In the genomic region with DNA sequence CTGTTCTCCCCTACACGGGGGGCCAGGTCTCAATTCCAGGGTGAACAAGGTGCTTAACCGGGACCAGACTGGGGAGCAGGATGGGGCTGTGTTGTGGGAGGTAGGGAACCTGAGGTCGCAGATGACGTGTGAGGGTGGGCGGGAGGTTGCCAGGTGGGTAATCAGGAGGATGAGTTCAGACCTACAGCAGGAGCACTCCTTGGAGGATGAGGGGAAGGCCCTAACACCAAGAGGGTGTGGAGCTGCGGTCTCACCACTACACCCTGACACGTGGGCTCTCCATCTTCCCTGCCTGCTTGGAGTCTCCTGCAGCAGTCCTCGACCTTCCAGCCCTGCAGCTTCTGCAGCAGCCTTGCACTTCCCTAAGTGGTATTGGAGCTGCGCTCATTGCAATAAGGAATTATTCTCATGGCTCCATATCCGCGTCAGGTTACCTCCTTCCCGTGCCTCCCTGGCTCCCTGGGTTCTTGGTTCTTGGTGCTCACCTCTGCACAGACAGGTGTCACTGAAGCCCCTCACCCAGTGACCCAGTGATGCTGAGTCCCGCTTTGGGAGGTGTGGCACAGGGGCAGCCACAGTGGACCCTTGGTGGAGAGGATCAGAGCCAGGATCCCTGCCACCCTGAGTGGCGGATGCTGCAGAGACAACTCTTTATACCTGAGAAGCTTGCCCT, we compare ENCODE assay signal across 24 cellular contexts. TPM values are rescaled to one million over a fixed set of nuclear protein-coding genes. Genes with fewer than 3 reads are reported as not detected.
DNase-seq lines count a peak whose midpoint lies in the region; ATAC-seq and TF ChIP-seq lines count a peak whose summit lies in the region.
"Had no signal": no experiment of that assay in that cellular context is flagged by ENCODE, and none has a peak within 500 bp of the region (broad histone marks: within the 10 kb centered on the region; RNA-seq: fewer than 3 reads in every experiment).

No MANE protein-coding gene starts in this region.

- H3K4me1 Mint-ChIP-seq in stimulated activated effector memory CD8-positive, alpha-beta T cell treated with anti-CD3 and anti-CD28 coated beads, Interleukin-12 subunit alpha, Interleukin-12 subunit beta, amount 100 ng/mL, for 72 hours: peaks cover 6% of the 10 kb centered on the region
- H3K4me1 Mint-ChIP-seq: CD4-positive, CD25-positive, alpha-beta regulatory T cell; IgD-negative memory B cell had no signal

- no peak overlapping the region for H4K8ac ChIP-seq in mesenchymal stem cell (ENCODE audit: low read length)

- H3K4me3 Mint-ChIP-seq in stimulated activated effector memory CD8-positive, alpha-beta T cell treated with anti-CD3 and anti-CD28 coated beads, Interleukin-12 subunit alpha, Interleukin-12 subunit beta, amount 100 ng/mL, for 72 hours: no peak overlapping the region
- H3K4me3 Mint-ChIP-seq: CD4-positive, CD25-positive, alpha-beta regulatory T cell had no signal

- 96% methylated on average over 14 of the region's 14 CpGs for WGBS in mesenchymal stem cell

- no peaks in the 10 kb centered on the region for H3K9me3 Mint-ChIP-seq in stimulated activated effector memory CD8-positive, alpha-beta T cell treated with anti-CD3 and anti-CD28 coated beads, Interleukin-12 subunit alpha, Interleukin-12 subunit beta, amount 100 ng/mL, for 72 hours

- H3K14ac ChIP-seq in mesenchymal stem cell (ENCODE audit: low read length in 2 of 2): no peak overlapping the region

- peaks cover 29% of the 10 kb centered on the region for H3K4me1 ChIP-seq in cardiac muscle cell (ENCODE audit: low read depth)
- peaks cover 0 to 40% of the 10 kb centered on the region in 2 donors for H3K4me1 ChIP-seq in right atrium auricular region
- H3K4me1 ChIP-seq in mesenchymal stem cell (ENCODE audit: control insufficient read depth, insufficient read depth, low read depth, low read length): peaks cover 52% of the 10 kb centered on the region

- DNase-seq in cardiac muscle cell (ENCODE audit: low read depth in 1 of 2, low spot score in 1 of 2) (no peak), right atrium auricular region (ENCODE audit: low spot score) (no peak), astrocyte of the hippocampus (ENCODE audit: low read depth, low spot score) (peak; percentile 19), mesenchymal stem cell (no peak), NCI-H1694 (lab: John Stamatoyannopoulos, UW) (no peak), Ammon's horn (ENCODE audit: low spot score) (no peak)
- no peak for DNase-seq in stimulated activated effector memory CD8-positive, alpha-beta T cell treated with anti-CD3 and anti-CD28 coated beads, Interleukin-12 subunit alpha, Interleukin-12 subunit beta, amount 100 ng/mL, for 72 hours (ENCODE audit: low spot score in 2 of 2)
- DNase-seq: BE2C; CD4-positive, CD25-positive, alpha-beta regulatory T cell; DMS 273 treated with DMSO at 0.1 percent for 48 hours; DND-41; GM23248; HCEC 1CT; Karpas-422; MV-4-11; NCI-H1105 treated with DMSO at 0.1 percent for 48 hours; NCI-H1694 treated with DMSO at 0.1 percent for 48 hours; NCI-H2081 treated with DMSO at 0.1 percent for 48 hours; OCI-M1; SHP77 had no signal

- H2BK120ac ChIP-seq in mesenchymal stem cell (ENCODE audit: low read depth, low read length): no peak overlapping the region

- H2BK5ac ChIP-seq in mesenchymal stem cell (ENCODE audit: low read depth, low read length, poor library complexity, severe bottlenecking): no peak overlapping the region

- H3K9me3 ChIP-seq in cardiac muscle cell (ENCODE audit: low read depth): no peaks in the 10 kb centered on the region
- no peaks in the 10 kb centered on the region for H3K9me3 ChIP-seq in right atrium auricular region
- no peaks in the 10 kb centered on the region for H3K9me3 ChIP-seq in mesenchymal stem cell (ENCODE audit: control insufficient read depth, low read length)
- H3K9me3 ChIP-seq: BE2C had no signal

- H3K4me3 ChIP-seq in cardiac muscle cell (no peak overlapping the region), right atrium auricular region (no peak overlapping the region), mesenchymal stem cell (ENCODE audit: insufficient read depth in 1 of 2, low read depth in 1 of 2, low read length in 2 of 2) (no peak overlapping the region)
- H3K4me3 ChIP-seq: GM12878, GM23248 had no signal

- no peak overlapping the region for H3K27ac Mint-ChIP-seq in stimulated activated effector memory CD8-positive, alpha-beta T cell treated with anti-CD3 and anti-CD28 coated beads, Interleukin-12 subunit alpha, Interleukin-12 subunit beta, amount 100 ng/mL, for 72 hours
- H3K27ac Mint-ChIP-seq: CD4-positive, CD25-positive, alpha-beta regulatory T cell; IgD-negative memory B cell had no signal

- H3K4me2 ChIP-seq in mesenchymal stem cell (ENCODE audit: low read length, poor library complexity, severe bottlenecking): no peak overlapping the region

- H2BK12ac ChIP-seq in mesenchymal stem cell (ENCODE audit: low read length in 2 of 2): no peak overlapping the region

- H2BK15ac ChIP-seq in mesenchymal stem cell (ENCODE audit: low read depth, poor library complexity, severe bottlenecking): no peak overlapping the region

- H3K79me1 ChIP-seq in mesenchymal stem cell (replicated peaks; ENCODE audit: low read length, poor library complexity, severe bottlenecking): no peaks in the 10 kb centered on the region

- no peaks in the 10 kb centered on the region for H3K36me3 ChIP-seq in cardiac muscle cell
- no peaks in the 10 kb centered on the region for H3K36me3 ChIP-seq in right atrium auricular region
- H3K36me3 ChIP-seq in mesenchymal stem cell (ENCODE audit: control insufficient read depth in 1 of 2, insufficient read depth in 2 of 2, low read depth in 1 of 2, low read length in 2 of 2): peaks cover 20 to 29% of the 10 kb centered on the region in 2 experiments

- no peak overlapping the region for H2AFZ ChIP-seq in mesenchymal stem cell (ENCODE audit: low read depth, low read length)
- H2AFZ ChIP-seq: GM23248 had no signal

- H3K27ac ChIP-seq in cardiac muscle cell (peak overlapping the region; percentile 24), right atrium auricular region (no peak overlapping the region), mesenchymal stem cell (ENCODE audit: low read length, poor library complexity, severe bottlenecking) (peak overlapping the region; percentile 5)
- H3K27ac ChIP-seq: GM23248, SK-N-MC had no signal

- ATAC-seq in stimulated activated effector memory CD8-positive, alpha-beta T cell treated with anti-CD3 and anti-CD28 coated beads, Interleukin-12 subunit alpha, Interleukin-12 subunit beta, amount 100 ng/mL, for 72 hours: peak; percentile 33
- ATAC-seq in GM21723 (IDR thresholded peaks at IDR 0.05; ENCODE audit: unreplicated experiment): no peak
- ATAC-seq: GM12878 had no signal

- no peak overlapping the region for H2AK5ac ChIP-seq in mesenchymal stem cell (ENCODE audit: low read length, severe bottlenecking)

- no peak overlapping the region for H3K23ac ChIP-seq in mesenchymal stem cell (ENCODE audit: low read length in 2 of 2)

- no peaks in the 10 kb centered on the region for H3K36me3 Mint-ChIP-seq in stimulated activated effector memory CD8-positive, alpha-beta T cell treated with anti-CD3 and anti-CD28 coated beads, Interleukin-12 subunit alpha, Interleukin-12 subunit beta, amount 100 ng/mL, for 72 hours
- H3K36me3 Mint-ChIP-seq: CD4-positive, CD25-positive, alpha-beta regulatory T cell had no signal

- no peak overlapping the region for H3K18ac ChIP-seq in mesenchymal stem cell (ENCODE audit: low read depth in 1 of 2, low read length in 2 of 2)

- no peak overlapping the region for H3K4ac ChIP-seq in mesenchymal stem cell (ENCODE audit: low read depth in 1 of 2, low read length in 2 of 2)

- H3K27me3 ChIP-seq in cardiac muscle cell: no peaks in the 10 kb centered on the region
- no peaks in the 10 kb centered on the region for H3K27me3 ChIP-seq in right atrium auricular region
- H3K27me3 ChIP-seq in mesenchymal stem cell (ENCODE audit: control insufficient read depth in 1 of 2, insufficient read depth in 1 of 2, low read length in 2 of 2): no peaks in the 10 kb centered on the region
- H3K27me3 ChIP-seq: BE2C had no signal

- H3K9ac ChIP-seq in mesenchymal stem cell (ENCODE audit: low read length): no peak overlapping the region
- H3K9ac ChIP-seq: GM23248 had no signal

- no peak for TF ChIP-seq CTCF in cardiac muscle cell (IDR thresholded peaks at IDR 0.05; ENCODE audit: low read depth, low read length)
- no peak for TF ChIP-seq CTCF in right atrium auricular region (IDR thresholded peaks at IDR 0.05)

- peak overlapping the region; percentile 12 for H4K91ac ChIP-seq in mesenchymal stem cell (ENCODE audit: low read length)

RNA-seq across cellular contexts. Expression of a gene that starts 15.5 kb away (rescaled TPM):
- total RNA-seq in cardiac muscle cell (55.0 and 71.3 TPM in 2 replicates), right atrium auricular region (10 to 100 TPM; 27.2 to 34.5 TPM)
- polyA plus RNA-seq in cardiac muscle cell: 35.8 and 48.5 TPM in 2 replicates
- polyA plus RNA-seq in mesenchymal stem cell (2013, experiment 1 of 2): 48.8 TPM
- polyA plus RNA-seq in mesenchymal stem cell (2013, experiment 2 of 2): 47.7 TPM
- polyA plus RNA-seq: CD4-positive, CD25-positive, alpha-beta regulatory T cell had no signal

Comparison
In these comparisons a context has a peak if more than half of its experiments do, and no peak if none do; other contexts are left out.
1. H3K27ac ChIP-seq: peak in cardiac muscle cell (single experiment) and mesenchymal stem cell (single experiment); none in right atrium auricular region (0 of 2).